In the genomic region with DNA sequence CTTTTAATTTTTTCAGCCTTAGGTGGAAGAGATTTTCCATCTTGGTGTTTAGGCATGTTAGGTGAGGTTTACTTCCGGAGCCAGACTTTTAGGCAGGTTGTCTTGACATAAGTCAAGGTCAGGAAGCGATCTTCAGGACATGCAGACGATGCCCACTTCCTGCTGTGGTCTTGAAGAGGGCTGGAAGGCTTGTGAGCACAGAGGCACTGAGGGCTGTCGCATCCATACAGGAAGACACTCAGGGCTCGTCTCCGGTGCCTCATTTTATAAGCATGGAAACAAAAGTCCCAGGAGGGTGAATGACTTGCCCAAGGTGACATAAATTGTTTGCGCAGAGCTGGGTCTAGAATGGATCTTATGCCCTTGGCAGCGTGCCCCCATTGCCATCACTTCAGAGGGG, we compare ENCODE assay signal across 13 cellular contexts. TPM values are rescaled to one million over a fixed set of nuclear protein-coding genes. Genes with fewer than 3 reads are reported as not detected.
DNase-seq lines count a peak whose midpoint lies in the region; ATAC-seq and TF ChIP-seq lines count a peak whose summit lies in the region.
"Had no signal": no experiment of that assay in that cellular context is flagged by ENCODE, and none has a peak within 500 bp of the region (broad histone marks: within the 10 kb centered on the region; RNA-seq: fewer than 3 reads in every experiment).

No MANE protein-coding gene starts in this region.

- no peak for DNase-seq in activated T-cell treated with anti-CD3 and anti-CD28 coated beads, Interleukin-2, amount 50 U/mL, for 24 hours
- no peak for DNase-seq in activated T-cell treated with anti-CD3 and anti-CD28 coated beads, Interleukin-2, amount 50 U/mL, for 48 hours
- DNase-seq in WTC11 (ENCODE audit: low spot score) = no peak
- no peak for DNase-seq in endothelial cell (ENCODE audit: low spot score)
- DNase-seq in SKM-1 treated with dmso at 0.1 percent for 144 hours (lab: John Stamatoyannopoulos, UW; ENCODE audit: unreplicated experiment) = no peak
- no peak for DNase-seq in psoas muscle
- DNase-seq: activated CD4-positive, CD25-positive, alpha-beta regulatory T cell treated with anti-CD3 and anti-CD28 coated beads, Interleukin-2, amount 50 U/mL, for 72 hours; dermis blood vessel endothelial cell; HFFc6; right lobe of liver; tibial artery had no signal

- H3K27ac Mint-ChIP-seq in activated T-cell treated with anti-CD3 and anti-CD28 coated beads, Interleukin-2, amount 50 U/mL, for 24 hours = peak overlapping the region; percentile 88
- peak overlapping the region; percentile 83 for H3K27ac Mint-ChIP-seq in WTC11
- peak overlapping the region; percentile 85 for H3K27ac Mint-ChIP-seq in endothelial cell (ENCODE audit: unreplicated experiment)

- H3K9me3 Mint-ChIP-seq in activated T-cell treated with anti-CD3 and anti-CD28 coated beads, Interleukin-2, amount 50 U/mL, for 24 hours = no peaks in the 10 kb centered on the region
- no peaks in the 10 kb centered on the region for H3K9me3 Mint-ChIP-seq in WTC11
- no peaks in the 10 kb centered on the region for H3K9me3 Mint-ChIP-seq in endothelial cell (ENCODE audit: unreplicated experiment)
- H3K9me3 Mint-ChIP-seq: HFFc6 had no signal

- WGBS in psoas muscle, 3 donors = 82 to 86% (median 83%) methylated on average over 8 of the region's 8 CpGs

- intact Hi-C loops in psoas muscle (cut with DNase I) = loop anchor here (5.0 kb wide), 2 partner anchors 32 to 48 kb away; partner anchors contain the start of genes MARK2 (in 1 of the 2) and RCOR2 (in 1 of the 2)

- H3K27me3 Mint-ChIP-seq in activated T-cell treated with anti-CD3 and anti-CD28 coated beads, Interleukin-2, amount 50 U/mL, for 24 hours = no peaks in the 10 kb centered on the region
- no peaks in the 10 kb centered on the region for H3K27me3 Mint-ChIP-seq in WTC11 (ENCODE audit: low read depth)
- peaks cover 5% of the 10 kb centered on the region for H3K27me3 Mint-ChIP-seq in endothelial cell (ENCODE audit: unreplicated experiment)

- CTCF ChIA-PET in WTC11 (lab: Charles Lee) = interaction anchor here (0.6 to 1.9 kb wide), 2 partner anchors 76 to 130 kb away, joined by 5 to 7 read pairs; no protein-coding TSS in a partner anchor

- POLR2A ChIA-PET in WTC11 (lab: Charles Lee) = no interaction called here

- peak overlapping the region; percentile 41 for H3K4me3 Mint-ChIP-seq in activated T-cell treated with anti-CD3 and anti-CD28 coated beads, Interleukin-2, amount 50 U/mL, for 24 hours
- H3K4me3 Mint-ChIP-seq in WTC11 = no peak overlapping the region
- peak overlapping the region; percentile 68 for H3K4me3 Mint-ChIP-seq in endothelial cell (ENCODE audit: unreplicated experiment)

- peaks cover 55% of the 10 kb centered on the region for H3K36me3 Mint-ChIP-seq in activated T-cell treated with anti-CD3 and anti-CD28 coated beads, Interleukin-2, amount 50 U/mL, for 24 hours (ENCODE audit: low read depth)
- H3K36me3 Mint-ChIP-seq in WTC11 = no peaks in the 10 kb centered on the region
- peaks cover 6% of the 10 kb centered on the region for H3K36me3 Mint-ChIP-seq in endothelial cell (ENCODE audit: low read depth, unreplicated experiment)

- peaks cover 91% of the 10 kb centered on the region for H3K4me1 Mint-ChIP-seq in activated T-cell treated with anti-CD3 and anti-CD28 coated beads, Interleukin-2, amount 50 U/mL, for 24 hours (ENCODE audit: low read depth)
- H3K4me1 Mint-ChIP-seq in WTC11 = peaks cover 71% of the 10 kb centered on the region
- peaks cover 65% of the 10 kb centered on the region for H3K4me1 Mint-ChIP-seq in endothelial cell (ENCODE audit: unreplicated experiment)

- H3K4me1 ChIP-seq in subcutaneous abdominal adipose tissue (ENCODE audit: control insufficient read depth in 5 of 5, insufficient read depth in 5 of 5, low read length in 5 of 5) (peaks cover 23 to 79% (median 75%) of the 10 kb centered on the region in 5 donors), psoas muscle (peaks cover 68% of the 10 kb centered on the region)

- H3K27ac ChIP-seq in subcutaneous abdominal adipose tissue (ENCODE audit: low read depth, low read length) = peak overlapping the region; percentile 77
- no peak overlapping the region for H3K27ac ChIP-seq in psoas muscle

- H3K4me3 ChIP-seq in subcutaneous abdominal adipose tissue (ENCODE audit: low read depth in 1 of 5, low read length in 5 of 5) (peak overlapping the region in 1 of 5 donors; percentile 17), psoas muscle (no peak overlapping the region)
- H3K4me3 ChIP-seq: right lobe of liver, tibial artery had no signal

- no peaks in the 10 kb centered on the region for H3K27me3 ChIP-seq in subcutaneous abdominal adipose tissue (ENCODE audit: control insufficient read depth in 5 of 5, insufficient read depth in 4 of 5, low read length in 5 of 5)
- no peaks in the 10 kb centered on the region for H3K27me3 ChIP-seq in psoas muscle (ENCODE audit: insufficient read depth in 3 of 3, low read length in 2 of 3)
- H3K27me3 ChIP-seq: right lobe of liver, tibial artery had no signal

- H3K9me3 ChIP-seq in subcutaneous abdominal adipose tissue (ENCODE audit: control insufficient read depth in 5 of 5, low read length in 5 of 5) (no peaks in the 10 kb centered on the region), psoas muscle (no peaks in the 10 kb centered on the region)
- H3K9me3 ChIP-seq: right lobe of liver, tibial artery had no signal

- peak overlapping the region in 3 of 5 donors; percentile 48 to 66 (median 54) for H3K9ac ChIP-seq in subcutaneous abdominal adipose tissue (ENCODE audit: low read length in 5 of 5)

- H3K36me3 ChIP-seq in subcutaneous abdominal adipose tissue (ENCODE audit: control insufficient read depth in 5 of 5, insufficient read depth in 5 of 5, low read length in 5 of 5) (peaks cover 0 to 3% (median 0%) of the 10 kb centered on the region in 5 donors), psoas muscle (ENCODE audit: insufficient read depth in 1 of 2, low read depth in 1 of 2) (peaks cover 0 to 4% of the 10 kb centered on the region in 2 donors)
- H3K36me3 ChIP-seq: right lobe of liver, tibial artery had no signal

- no peak for TF ChIP-seq CTCF in WTC11 (IDR thresholded peaks at IDR 0.05)
- no peak for TF ChIP-seq CTCF in endothelial cell (IDR thresholded peaks at IDR 0.05; ENCODE audit: unreplicated experiment)
- no peak for TF ChIP-seq CTCF in psoas muscle (IDR thresholded peaks at IDR 0.05)

- ATAC-seq in WTC11 (no peak), HG02870 (IDR thresholded peaks at IDR 0.05; ENCODE audit: unreplicated experiment) (no peak), psoas muscle (no peak)
- ATAC-seq: right lobe of liver had no signal

TF ChIP-seq in WTC11, 78 proteins besides CTCF, POLR2A, EP300 and RAD21:
- no peak for TF ChIP-seq IRF2 (CRISPR knock-in tag; IDR thresholded peaks at IDR 0.05; ENCODE audit: borderline replicate concordance, low read depth)
- TF ChIP-seq ZMAT4 (CRISPR knock-in tag; IDR thresholded peaks at IDR 0.05) = no peak
- TF ChIP-seq, protein P1, sequence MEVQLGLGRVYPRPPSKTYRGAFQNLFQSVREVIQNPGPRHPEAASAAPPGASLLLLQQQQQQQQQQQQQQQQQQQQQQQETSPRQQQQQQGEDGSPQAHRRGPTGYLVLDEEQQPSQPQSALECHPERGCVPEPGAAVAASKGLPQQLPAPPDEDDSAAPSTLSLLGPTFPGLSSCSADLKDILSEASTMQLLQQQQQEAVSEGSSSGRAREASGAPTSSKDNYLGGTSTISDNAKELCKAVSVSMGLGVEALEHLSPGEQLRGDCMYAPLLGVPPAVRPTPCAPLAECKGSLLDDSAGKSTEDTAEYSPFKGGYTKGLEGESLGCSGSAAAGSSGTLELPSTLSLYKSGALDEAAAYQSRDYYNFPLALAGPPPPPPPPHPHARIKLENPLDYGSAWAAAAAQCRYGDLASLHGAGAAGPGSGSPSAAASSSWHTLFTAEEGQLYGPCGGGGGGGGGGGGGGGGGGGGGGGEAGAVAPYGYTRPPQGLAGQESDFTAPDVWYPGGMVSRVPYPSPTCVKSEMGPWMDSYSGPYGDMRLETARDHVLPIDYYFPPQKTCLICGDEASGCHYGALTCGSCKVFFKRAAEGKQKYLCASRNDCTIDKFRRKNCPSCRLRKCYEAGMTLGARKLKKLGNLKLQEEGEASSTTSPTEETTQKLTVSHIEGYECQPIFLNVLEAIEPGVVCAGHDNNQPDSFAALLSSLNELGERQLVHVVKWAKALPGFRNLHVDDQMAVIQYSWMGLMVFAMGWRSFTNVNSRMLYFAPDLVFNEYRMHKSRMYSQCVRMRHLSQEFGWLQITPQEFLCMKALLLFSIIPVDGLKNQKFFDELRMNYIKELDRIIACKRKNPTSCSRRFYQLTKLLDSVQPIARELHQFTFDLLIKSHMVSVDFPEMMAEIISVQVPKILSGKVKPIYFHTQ (CRISPR knock-in tag; IDR thresholded peaks at IDR 0.05) = no peak

RNA-seq across cellular contexts. Expression of gene MARK2, which starts 30.8 kb away (rescaled TPM):
- total RNA-seq in WTC11 (2021) = 50.8 to 57.4 TPM (median 51.4 TPM) in 3 replicates
- total RNA-seq in endothelial cell (ENCODE audit: unreplicated experiment) = 42.6 TPM
- total RNA-seq in psoas muscle = 10 to 100 TPM; 21.7 to 24.9 (median 22.9) TPM
- polyA plus RNA-seq in psoas muscle = 10 to 100 TPM; 11.7 to 24.7 (median 12.7) TPM

RNA-seq across cellular contexts. Expression of gene RCOR2, which starts 47.3 kb away (rescaled TPM):
- total RNA-seq in WTC11 (2021) (77.4 to 98.3 TPM (median 92.0 TPM) in 3 replicates), endothelial cell (ENCODE audit: unreplicated experiment) (9.3 TPM), psoas muscle (1 to 10 TPM in 1 of 4 donors, under 1 TPM in 3; 0.25 to 2.1 (median 0.47) TPM)
- under 1 TPM; 0.07 to 0.91 (median 0.77) TPM for polyA plus RNA-seq in psoas muscle

RNA-seq across cellular contexts. Expression of gene SPINDOC, which starts 56.4 kb away (rescaled TPM):
- total RNA-seq in WTC11 (2021) = 93.8 to 108 TPM (median 106 TPM) in 3 replicates
- 55.3 TPM for total RNA-seq in endothelial cell (ENCODE audit: unreplicated experiment)
- 1 to 10 TPM; 3.8 to 8.8 (median 6.9) TPM for total RNA-seq in psoas muscle
- polyA plus RNA-seq in psoas muscle = 1 to 10 TPM; 2.7 to 4.7 (median 4.6) TPM
